ENCODE assay signal across 1 cellular context in the genomic region with DNA sequence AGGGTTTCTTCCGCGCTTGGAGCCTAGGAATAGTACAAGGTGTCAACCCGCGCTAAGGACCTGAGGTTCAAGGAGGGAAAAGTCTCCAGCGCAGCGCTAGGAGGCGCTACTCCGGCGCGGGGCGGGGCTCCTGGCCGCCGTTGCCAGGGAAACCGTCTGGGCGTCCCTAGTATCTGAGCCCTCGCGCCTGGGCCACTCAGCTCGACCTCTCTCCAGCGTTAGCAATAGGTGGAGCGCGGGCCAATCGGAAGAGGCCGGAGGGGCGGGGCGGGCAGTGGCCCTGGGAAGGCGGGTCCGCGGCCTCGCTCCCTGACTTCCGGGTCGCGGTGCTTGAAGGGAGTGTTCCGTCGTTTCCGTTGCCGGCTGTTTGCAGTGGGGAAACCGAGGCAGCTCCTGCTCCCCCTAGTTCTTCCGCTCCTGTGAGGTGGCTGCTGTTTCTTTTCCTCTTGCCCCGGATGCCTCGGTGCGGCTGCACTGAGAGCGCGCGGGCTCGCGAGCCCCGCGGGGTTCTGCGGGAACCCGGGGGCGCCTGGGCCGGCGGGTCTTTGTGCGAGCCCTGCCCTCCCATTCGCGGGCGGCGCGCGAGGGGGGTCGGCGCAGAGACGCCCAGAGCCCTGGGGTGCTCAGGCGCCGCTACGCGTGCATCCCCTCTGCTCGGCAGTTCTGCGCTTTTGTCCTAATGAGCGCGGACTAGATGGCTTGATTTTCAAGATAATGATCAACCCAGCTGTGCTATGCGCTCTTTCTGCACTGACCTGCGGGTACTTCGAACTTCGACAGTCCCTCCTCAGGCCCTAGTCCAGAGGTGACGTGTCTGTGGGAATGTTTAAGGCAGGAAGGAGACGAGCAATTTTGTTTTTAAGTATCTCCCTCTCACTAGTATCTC.
TF ChIP-seq lines count a peak whose summit lies in the region.

A gene with protein sequence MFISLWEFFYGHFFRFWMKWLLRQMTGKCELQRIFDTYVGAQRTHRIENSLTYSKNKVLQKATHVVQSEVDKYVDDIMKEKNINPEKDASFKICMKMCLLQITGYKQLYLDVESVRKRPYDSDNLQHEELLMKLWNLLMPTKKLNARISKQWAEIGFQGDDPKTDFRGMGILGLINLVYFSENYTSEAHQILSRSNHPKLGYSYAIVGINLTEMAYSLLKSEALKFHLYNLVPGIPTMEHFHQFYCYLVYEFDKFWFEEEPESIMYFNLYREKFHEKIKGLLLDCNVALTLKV (plus strand): TSS at position 312 of the 886 bp plus-strand sequence. CDS start 1,261 bp downstream, outside the sequence.

TF ChIP-seq in K562, 482 proteins besides CTCF, POLR2A, EP300 and RAD21 (continued from another document and continues in another):
- TF ChIP-seq, protein P1, sequence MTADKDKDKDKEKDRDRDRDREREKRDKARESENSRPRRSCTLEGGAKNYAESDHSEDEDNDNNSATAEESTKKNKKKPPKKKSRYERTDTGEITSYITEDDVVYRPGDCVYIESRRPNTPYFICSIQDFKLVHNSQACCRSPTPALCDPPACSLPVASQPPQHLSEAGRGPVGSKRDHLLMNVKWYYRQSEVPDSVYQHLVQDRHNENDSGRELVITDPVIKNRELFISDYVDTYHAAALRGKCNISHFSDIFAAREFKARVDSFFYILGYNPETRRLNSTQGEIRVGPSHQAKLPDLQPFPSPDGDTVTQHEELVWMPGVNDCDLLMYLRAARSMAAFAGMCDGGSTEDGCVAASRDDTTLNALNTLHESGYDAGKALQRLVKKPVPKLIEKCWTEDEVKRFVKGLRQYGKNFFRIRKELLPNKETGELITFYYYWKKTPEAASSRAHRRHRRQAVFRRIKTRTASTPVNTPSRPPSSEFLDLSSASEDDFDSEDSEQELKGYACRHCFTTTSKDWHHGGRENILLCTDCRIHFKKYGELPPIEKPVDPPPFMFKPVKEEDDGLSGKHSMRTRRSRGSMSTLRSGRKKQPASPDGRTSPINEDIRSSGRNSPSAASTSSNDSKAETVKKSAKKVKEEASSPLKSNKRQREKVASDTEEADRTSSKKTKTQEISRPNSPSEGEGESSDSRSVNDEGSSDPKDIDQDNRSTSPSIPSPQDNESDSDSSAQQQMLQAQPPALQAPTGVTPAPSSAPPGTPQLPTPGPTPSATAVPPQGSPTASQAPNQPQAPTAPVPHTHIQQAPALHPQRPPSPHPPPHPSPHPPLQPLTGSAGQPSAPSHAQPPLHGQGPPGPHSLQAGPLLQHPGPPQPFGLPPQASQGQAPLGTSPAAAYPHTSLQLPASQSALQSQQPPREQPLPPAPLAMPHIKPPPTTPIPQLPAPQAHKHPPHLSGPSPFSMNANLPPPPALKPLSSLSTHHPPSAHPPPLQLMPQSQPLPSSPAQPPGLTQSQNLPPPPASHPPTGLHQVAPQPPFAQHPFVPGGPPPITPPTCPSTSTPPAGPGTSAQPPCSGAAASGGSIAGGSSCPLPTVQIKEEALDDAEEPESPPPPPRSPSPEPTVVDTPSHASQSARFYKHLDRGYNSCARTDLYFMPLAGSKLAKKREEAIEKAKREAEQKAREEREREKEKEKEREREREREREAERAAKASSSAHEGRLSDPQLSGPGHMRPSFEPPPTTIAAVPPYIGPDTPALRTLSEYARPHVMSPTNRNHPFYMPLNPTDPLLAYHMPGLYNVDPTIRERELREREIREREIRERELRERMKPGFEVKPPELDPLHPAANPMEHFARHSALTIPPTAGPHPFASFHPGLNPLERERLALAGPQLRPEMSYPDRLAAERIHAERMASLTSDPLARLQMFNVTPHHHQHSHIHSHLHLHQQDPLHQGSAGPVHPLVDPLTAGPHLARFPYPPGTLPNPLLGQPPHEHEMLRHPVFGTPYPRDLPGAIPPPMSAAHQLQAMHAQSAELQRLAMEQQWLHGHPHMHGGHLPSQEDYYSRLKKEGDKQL (CRISPR knock-in tag; IDR thresholded peaks at IDR 0.05; ENCODE audit: borderline replicate concordance), result no peak
- TF ChIP-seq, protein P2, sequence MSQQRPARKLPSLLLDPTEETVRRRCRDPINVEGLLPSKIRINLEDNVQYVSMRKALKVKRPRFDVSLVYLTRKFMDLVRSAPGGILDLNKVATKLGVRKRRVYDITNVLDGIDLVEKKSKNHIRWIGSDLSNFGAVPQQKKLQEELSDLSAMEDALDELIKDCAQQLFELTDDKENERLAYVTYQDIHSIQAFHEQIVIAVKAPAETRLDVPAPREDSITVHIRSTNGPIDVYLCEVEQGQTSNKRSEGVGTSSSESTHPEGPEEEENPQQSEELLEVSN (IDR thresholded peaks at IDR 0.05; ENCODE audit: borderline replicate concordance in 1 of 2, extremely low read depth in 1 of 2, insufficient read depth in 1 of 2, insufficient read length in 1 of 2, low read depth in 1 of 2, low read length in 1 of 2, poor library complexity in 1 of 2, severe bottlenecking in 1 of 2), result peak; percentile 75 to 86
- TF ChIP-seq MED1 (CRISPR knock-in tag; IDR thresholded peaks at IDR 0.05; ENCODE audit: borderline replicate concordance), result no peak
- TF ChIP-seq TAF7 (tag; IDR thresholded peaks at IDR 0.05), result no peak
- TF ChIP-seq LEF1 (IDR thresholded peaks at IDR 0.05), result no peak
- no peak for TF ChIP-seq RFX5 (IDR thresholded peaks at IDR 0.05; ENCODE audit: low read depth, low read length)
- no peak for TF ChIP-seq BCL6 (CRISPR knock-in tag; IDR thresholded peaks at IDR 0.05)
- TF ChIP-seq KAT8 (IDR thresholded peaks at IDR 0.05; ENCODE audit: low read depth), result no peak
- TF ChIP-seq CBX5 (IDR thresholded peaks at IDR 0.05; ENCODE audit: borderline replicate concordance, low read depth), result no peak
- no peak for TF ChIP-seq SRSF3 (IDR thresholded peaks at IDR 0.05; ENCODE audit: insufficient read depth, low read length)
- TF ChIP-seq FOXK2 (conservative IDR thresholded peaks at IDR 0.05 in 1 of 2, IDR thresholded peaks at IDR 0.05 in 1 of 2; ENCODE audit: low read depth in 2 of 2), result peak in 1 of 2 experiments; percentile 47; a peak in 1 of 4 replicates
- TF ChIP-seq ZNF507 (tag; conservative IDR thresholded peaks at IDR 0.05), result no peak
- TF ChIP-seq HNRNPLL (IDR thresholded peaks at IDR 0.05; ENCODE audit: low read depth, low read length, poor library complexity, severe bottlenecking), result peak; percentile 88
- TF ChIP-seq CHD2 (IDR thresholded peaks at IDR 0.05; ENCODE audit: low read depth, low read length), result peak; percentile 68
- TF ChIP-seq SIN3A (IDR thresholded peaks at IDR 0.05; ENCODE audit: borderline replicate concordance in 2 of 2, control insufficient read depth in 1 of 2, low read depth in 2 of 2, low read length in 2 of 2), result peak; percentile 33 to 64; a peak in 3 of 4 replicates
- peak; percentile 86 to 98 for TF ChIP-seq MAZ (CRISPR knock-in tag; conservative IDR thresholded peaks at IDR 0.05 in 1 of 2, IDR thresholded peaks at IDR 0.05 in 1 of 2)
- TF ChIP-seq, protein P3, sequence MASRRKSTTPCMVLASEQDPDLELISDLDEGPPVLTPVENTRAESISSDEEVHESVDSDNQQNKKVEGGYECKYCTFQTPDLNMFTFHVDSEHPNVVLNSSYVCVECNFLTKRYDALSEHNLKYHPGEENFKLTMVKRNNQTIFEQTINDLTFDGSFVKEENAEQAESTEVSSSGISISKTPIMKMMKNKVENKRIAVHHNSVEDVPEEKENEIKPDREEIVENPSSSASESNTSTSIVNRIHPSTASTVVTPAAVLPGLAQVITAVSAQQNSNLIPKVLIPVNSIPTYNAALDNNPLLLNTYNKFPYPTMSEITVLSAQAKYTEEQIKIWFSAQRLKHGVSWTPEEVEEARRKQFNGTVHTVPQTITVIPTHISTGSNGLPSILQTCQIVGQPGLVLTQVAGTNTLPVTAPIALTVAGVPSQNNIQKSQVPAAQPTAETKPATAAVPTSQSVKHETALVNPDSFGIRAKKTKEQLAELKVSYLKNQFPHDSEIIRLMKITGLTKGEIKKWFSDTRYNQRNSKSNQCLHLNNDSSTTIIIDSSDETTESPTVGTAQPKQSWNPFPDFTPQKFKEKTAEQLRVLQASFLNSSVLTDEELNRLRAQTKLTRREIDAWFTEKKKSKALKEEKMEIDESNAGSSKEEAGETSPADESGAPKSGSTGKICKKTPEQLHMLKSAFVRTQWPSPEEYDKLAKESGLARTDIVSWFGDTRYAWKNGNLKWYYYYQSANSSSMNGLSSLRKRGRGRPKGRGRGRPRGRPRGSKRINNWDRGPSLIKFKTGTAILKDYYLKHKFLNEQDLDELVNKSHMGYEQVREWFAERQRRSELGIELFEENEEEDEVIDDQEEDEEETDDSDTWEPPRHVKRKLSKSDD (conservative IDR thresholded peaks at IDR 0.05; ENCODE audit: low read length), result no peak
- peak in 1 of 3 experiments; percentile 7 for TF ChIP-seq YY1 (IDR thresholded peaks at IDR 0.05; ENCODE audit: borderline replicate concordance in 1 of 3, control insufficient read depth in 1 of 3, extremely low read depth in 1 of 3, insufficient read depth in 3 of 3, insufficient read length in 1 of 3, insufficient replicate concordance in 2 of 3, low read depth in 1 of 3, low read length in 2 of 3)
- TF ChIP-seq POLR2B (IDR thresholded peaks at IDR 0.05; ENCODE audit: low read depth, partially characterized antibody), result peak; percentile 81
- TF ChIP-seq HCFC1 (IDR thresholded peaks at IDR 0.05; ENCODE audit: low read depth, low read length), result peak; percentile 63
- TF ChIP-seq, protein P4, sequence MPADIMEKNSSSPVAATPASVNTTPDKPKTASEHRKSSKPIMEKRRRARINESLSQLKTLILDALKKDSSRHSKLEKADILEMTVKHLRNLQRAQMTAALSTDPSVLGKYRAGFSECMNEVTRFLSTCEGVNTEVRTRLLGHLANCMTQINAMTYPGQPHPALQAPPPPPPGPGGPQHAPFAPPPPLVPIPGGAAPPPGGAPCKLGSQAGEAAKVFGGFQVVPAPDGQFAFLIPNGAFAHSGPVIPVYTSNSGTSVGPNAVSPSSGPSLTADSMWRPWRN (IDR thresholded peaks at IDR 0.05; ENCODE audit: low read depth), result no peak
- TF ChIP-seq NFATC3 (IDR thresholded peaks at IDR 0.05), result peak; percentile 71; the same call in 1 of the 2 replicates
- TF ChIP-seq NFIC (IDR thresholded peaks at IDR 0.05), result peak; percentile 23
- TF ChIP-seq, protein P5, sequence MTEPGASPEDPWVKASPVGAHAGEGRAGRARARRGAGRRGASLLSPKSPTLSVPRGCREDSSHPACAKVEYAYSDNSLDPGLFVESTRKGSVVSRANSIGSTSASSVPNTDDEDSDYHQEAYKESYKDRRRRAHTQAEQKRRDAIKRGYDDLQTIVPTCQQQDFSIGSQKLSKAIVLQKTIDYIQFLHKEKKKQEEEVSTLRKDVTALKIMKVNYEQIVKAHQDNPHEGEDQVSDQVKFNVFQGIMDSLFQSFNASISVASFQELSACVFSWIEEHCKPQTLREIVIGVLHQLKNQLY (CRISPR knock-in tag; conservative IDR thresholded peaks at IDR 0.05), result no peak
- TF ChIP-seq SP1 (CRISPR knock-in tag; IDR thresholded peaks at IDR 0.05), result peak; percentile 95
- TF ChIP-seq ZFX (CRISPR knock-in tag; IDR thresholded peaks at IDR 0.05), result peak; percentile 79
- no peak for TF ChIP-seq SETDB1 (IDR thresholded peaks at IDR 0.05; ENCODE audit: low read length)
- no peak for TF ChIP-seq PRPF4 (IDR thresholded peaks at IDR 0.05; ENCODE audit: insufficient read depth, low read depth, low read length, poor library complexity, severe bottlenecking)
- no peak for TF ChIP-seq SPI1 (IDR thresholded peaks at IDR 0.05; ENCODE audit: borderline replicate concordance, low read depth, low read length)
- TF ChIP-seq KLF16 (IDR thresholded peaks at IDR 0.05), result peak; percentile 52; the same call in 1 of the 2 replicates
- TF ChIP-seq SMAD2 (IDR thresholded peaks at IDR 0.05; ENCODE audit: low read depth, low read length), result no peak
- no peak; the same call in 1 of the 2 replicates for TF ChIP-seq ZKSCAN1 (IDR thresholded peaks at IDR 0.05; ENCODE audit: low read depth, low read length)
- TF ChIP-seq, protein P6, sequence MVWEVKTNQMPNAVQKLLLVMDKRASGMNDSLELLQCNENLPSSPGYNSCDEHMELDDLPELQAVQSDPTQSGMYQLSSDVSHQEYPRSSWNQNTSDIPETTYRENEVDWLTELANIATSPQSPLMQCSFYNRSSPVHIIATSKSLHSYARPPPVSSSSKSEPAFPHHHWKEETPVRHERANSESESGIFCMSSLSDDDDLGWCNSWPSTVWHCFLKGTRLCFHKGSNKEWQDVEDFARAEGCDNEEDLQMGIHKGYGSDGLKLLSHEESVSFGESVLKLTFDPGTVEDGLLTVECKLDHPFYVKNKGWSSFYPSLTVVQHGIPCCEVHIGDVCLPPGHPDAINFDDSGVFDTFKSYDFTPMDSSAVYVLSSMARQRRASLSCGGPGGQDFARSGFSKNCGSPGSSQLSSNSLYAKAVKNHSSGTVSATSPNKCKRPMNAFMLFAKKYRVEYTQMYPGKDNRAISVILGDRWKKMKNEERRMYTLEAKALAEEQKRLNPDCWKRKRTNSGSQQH (CRISPR knock-in tag; IDR thresholded peaks at IDR 0.05), result no peak
- TF ChIP-seq U2AF1 (optimal IDR thresholded peaks at IDR 0.05; ENCODE audit: low read depth, low read length), result no peak
- no peak for TF ChIP-seq PHB2 (IDR thresholded peaks at IDR 0.05; ENCODE audit: low read depth)
- TF ChIP-seq GABPA (tag; conservative IDR thresholded peaks at IDR 0.05; ENCODE audit: low read depth), result peak; percentile 96
- TF ChIP-seq, protein P7, sequence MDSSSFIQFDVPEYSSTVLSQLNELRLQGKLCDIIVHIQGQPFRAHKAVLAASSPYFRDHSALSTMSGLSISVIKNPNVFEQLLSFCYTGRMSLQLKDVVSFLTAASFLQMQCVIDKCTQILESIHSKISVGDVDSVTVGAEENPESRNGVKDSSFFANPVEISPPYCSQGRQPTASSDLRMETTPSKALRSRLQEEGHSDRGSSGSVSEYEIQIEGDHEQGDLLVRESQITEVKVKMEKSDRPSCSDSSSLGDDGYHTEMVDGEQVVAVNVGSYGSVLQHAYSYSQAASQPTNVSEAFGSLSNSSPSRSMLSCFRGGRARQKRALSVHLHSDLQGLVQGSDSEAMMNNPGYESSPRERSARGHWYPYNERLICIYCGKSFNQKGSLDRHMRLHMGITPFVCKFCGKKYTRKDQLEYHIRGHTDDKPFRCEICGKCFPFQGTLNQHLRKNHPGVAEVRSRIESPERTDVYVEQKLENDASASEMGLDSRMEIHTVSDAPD (CRISPR knock-in tag; IDR thresholded peaks at IDR 0.05), result no peak
- TF ChIP-seq ZNF239 (CRISPR knock-in tag; IDR thresholded peaks at IDR 0.05), result no peak
- peak in 1 of 2 experiments; percentile 77; a peak in 2 of 4 replicates for TF ChIP-seq TRIM24 (IDR thresholded peaks at IDR 0.05)
- TF ChIP-seq, protein P8, sequence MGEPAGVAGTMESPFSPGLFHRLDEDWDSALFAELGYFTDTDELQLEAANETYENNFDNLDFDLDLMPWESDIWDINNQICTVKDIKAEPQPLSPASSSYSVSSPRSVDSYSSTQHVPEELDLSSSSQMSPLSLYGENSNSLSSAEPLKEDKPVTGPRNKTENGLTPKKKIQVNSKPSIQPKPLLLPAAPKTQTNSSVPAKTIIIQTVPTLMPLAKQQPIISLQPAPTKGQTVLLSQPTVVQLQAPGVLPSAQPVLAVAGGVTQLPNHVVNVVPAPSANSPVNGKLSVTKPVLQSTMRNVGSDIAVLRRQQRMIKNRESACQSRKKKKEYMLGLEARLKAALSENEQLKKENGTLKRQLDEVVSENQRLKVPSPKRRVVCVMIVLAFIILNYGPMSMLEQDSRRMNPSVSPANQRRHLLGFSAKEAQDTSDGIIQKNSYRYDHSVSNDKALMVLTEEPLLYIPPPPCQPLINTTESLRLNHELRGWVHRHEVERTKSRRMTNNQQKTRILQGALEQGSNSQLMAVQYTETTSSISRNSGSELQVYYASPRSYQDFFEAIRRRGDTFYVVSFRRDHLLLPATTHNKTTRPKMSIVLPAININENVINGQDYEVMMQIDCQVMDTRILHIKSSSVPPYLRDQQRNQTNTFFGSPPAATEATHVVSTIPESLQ (CRISPR knock-in tag; IDR thresholded peaks at IDR 0.05), result no peak
- no peak for TF ChIP-seq RFX7 (CRISPR knock-in tag; IDR thresholded peaks at IDR 0.05)
- peak; percentile 86 for TF ChIP-seq HMGN3 (IDR thresholded peaks at IDR 0.05; ENCODE audit: borderline replicate concordance, extremely low read depth, insufficient read length, low read depth, low read length)
- no peak for TF ChIP-seq PTTG1 (tag; IDR thresholded peaks at IDR 0.05; ENCODE audit: low read depth)
- no peak; a peak in 1 of 4 replicates for TF ChIP-seq KDM4B (IDR thresholded peaks at IDR 0.05; ENCODE audit: borderline replicate concordance in 2 of 2, low read depth in 1 of 2)
